ENCODE assay signal across 8 cellular contexts in genomic region chr2:62505649-62506420, GRCh38. TPM values are rescaled to one million over a fixed set of nuclear protein-coding genes. Genes with fewer than 3 reads are reported as not detected.
DNase-seq lines count a peak whose midpoint lies in the region; ATAC-seq, FAIRE-seq and TF ChIP-seq lines count a peak whose summit lies in the region.

A gene with protein sequence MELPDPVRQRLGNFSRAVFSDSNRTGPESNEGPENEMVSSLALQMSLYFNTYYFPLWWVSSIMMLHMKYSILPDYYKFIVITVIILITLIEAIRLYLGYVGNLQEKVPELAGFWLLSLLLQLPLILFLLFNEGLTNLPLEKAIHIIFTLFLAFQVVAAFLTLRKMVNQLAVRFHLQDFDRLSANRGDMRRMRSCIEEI (minus strand): TSS chr2:62506195. CDS start chr2:62506129, 66 bp downstream.

- no peaks in the 10 kb centered on the region for H3K36me3 Mint-ChIP-seq in CD14-positive monocyte

- FAIRE-seq in endometrium (lab: Jason Lieb, UNC): peak; percentile 18

- peak within 1 kb of the TSS in 5 of 7 donors; percentile 11 to 88 (median 63) for H3K27ac Mint-ChIP-seq in CD14-positive monocyte

- ATAC-seq in GM19023 (IDR thresholded peaks at IDR 0.05; ENCODE audit: unreplicated experiment) (peak; percentile 89), HG03108 (IDR thresholded peaks at IDR 0.05; ENCODE audit: unreplicated experiment) (peak; percentile 78)

- TF ChIP-seq CTCF in CD14-positive monocyte (IDR thresholded peaks at IDR 0.05): no peak
- TF ChIP-seq CTCF in WI38 (IDR thresholded peaks at IDR 0.05; ENCODE audit: low read depth, low read length): no peak

- peaks cover 12% of the 10 kb centered on the region for H3K4me1 Mint-ChIP-seq in CD14-positive monocyte

- DNase-seq in CD14-positive monocyte (ENCODE audit: low spot score) (peak; percentile 58), NCI-H2171 (lab: John Stamatoyannopoulos, UW) (peak; percentile 47), medulla oblongata (ENCODE audit: extremely low spot score) (peak; percentile 91)
- peak; percentile 26 for DNase-seq in stimulated activated CD8-positive, alpha-beta memory T cell treated with anti-CD3 and anti-CD28 coated beads, Interleukin-4, amount 100 ng/mL, for 24 hours (ENCODE audit: low read depth)

- H3K4me3 ChIP-seq in WI38 (ENCODE audit: low read depth, low read length): peak within 1 kb of the TSS; percentile 68

- peak within 1 kb of the TSS; percentile 88 to 93 for H3K4me3 Mint-ChIP-seq in CD14-positive monocyte

- intact Hi-C loops in CD14-positive monocyte (cut with micrococcal nuclease): no loop called here

- no peaks in the 10 kb centered on the region for H3K9me3 Mint-ChIP-seq in CD14-positive monocyte

- H3K27me3 Mint-ChIP-seq in CD14-positive monocyte (ENCODE audit: low read depth in 3 of 3): peaks cover 0 to 1% (median 1%) of the 10 kb centered on the region in 3 donors

RNA-seq across cellular contexts. Expression of the gene that starts here (rescaled TPM):
- polyA plus RNA-seq in CD14-positive monocyte: under 1 TPM; 0.10 to 0.26 TPM

Comparison
In these comparisons a context has a peak if more than half of its experiments do, and no peak if none do; other contexts are left out.
1. Peak in every context shown above with its lines: DNase-seq, ATAC-seq and H3K4me3 ChIP-seq.
2. Peak in DNase-seq in CD14-positive monocyte; RNA of the gene not detected or under 1 TPM.
3. DNase-seq: peak in every context shown above with its lines; median percentile 91 in medulla oblongata; 58 in CD14-positive monocyte; 47 in NCI-H2171; 26 in stimulated activated CD8-positive, alpha-beta memory T cell treated with anti-CD3 and anti-CD28 coated beads, Interleukin-4, amount 100 ng/mL, for 24 hours.